Comparison of ENCODE assay signal across 7 cellular contexts in genomic region chr15:80694624-80695098, GRCh38. TPM values are rescaled to one million over a fixed set of nuclear protein-coding genes. Genes with fewer than 3 reads are reported as not detected.
DNase-seq lines count a peak whose midpoint lies in the region; ATAC-seq and TF ChIP-seq lines count a peak whose summit lies in the region.

No MANE protein-coding gene starts in this region.

- peaks cover 25% of the 10 kb centered on the region for H3K4me1 Mint-ChIP-seq in stimulated activated effector memory CD8-positive, alpha-beta T cell treated with anti-CD3 and anti-CD28 coated beads, Interleukin-12 subunit alpha, Interleukin-12 subunit beta, amount 100 ng/mL, for 72 hours

- peak overlapping the region; percentile 56 for H3K27ac Mint-ChIP-seq in stimulated activated effector memory CD8-positive, alpha-beta T cell treated with anti-CD3 and anti-CD28 coated beads, Interleukin-12 subunit alpha, Interleukin-12 subunit beta, amount 100 ng/mL, for 72 hours

- H3K36me3 Mint-ChIP-seq in stimulated activated effector memory CD8-positive, alpha-beta T cell treated with anti-CD3 and anti-CD28 coated beads, Interleukin-12 subunit alpha, Interleukin-12 subunit beta, amount 100 ng/mL, for 72 hours, result no peaks in the 10 kb centered on the region

- POLR2A ChIA-PET in SK-N-SH (lab: Yijun Ruan, JAX), result no interaction called here

- H3K36me3 ChIP-seq in SK-N-SH (replicated peaks in 1 of 2; ENCODE audit: control insufficient read depth in 1 of 2, insufficient read depth in 2 of 2, low read length in 1 of 2), result no peaks in the 10 kb centered on the region
- no peaks in the 10 kb centered on the region for H3K36me3 ChIP-seq in brain microvascular endothelial cell (replicated peaks)

- H3K4me1 ChIP-seq in SK-N-SH (ENCODE audit: control insufficient read depth in 1 of 2, insufficient read depth in 2 of 2, low read depth in 1 of 2, low read length in 1 of 2), result peaks cover 0 to 15% of the 10 kb centered on the region in 2 experiments; a peak in 2 of 4 replicates

- TF ChIP-seq CTCF in SK-N-SH (IDR thresholded peaks at IDR 0.05) (no peak), brain microvascular endothelial cell (IDR thresholded peaks at IDR 0.05; ENCODE audit: low read depth, low read length, missing control alignments) (no peak)

- H3K4me3 Mint-ChIP-seq in stimulated activated effector memory CD8-positive, alpha-beta T cell treated with anti-CD3 and anti-CD28 coated beads, Interleukin-12 subunit alpha, Interleukin-12 subunit beta, amount 100 ng/mL, for 72 hours, result peak overlapping the region; percentile 80

- DNase-seq in SK-N-SH (no peak), brain microvascular endothelial cell (peak; percentile 12), left lobe of liver (ENCODE audit: low spot score) (peak; percentile 66), 8988T (no peak)
- peak; percentile 12 to 61 for DNase-seq in stimulated activated effector memory CD8-positive, alpha-beta T cell treated with anti-CD3 and anti-CD28 coated beads, Interleukin-12 subunit alpha, Interleukin-12 subunit beta, amount 100 ng/mL, for 72 hours (ENCODE audit: low spot score in 2 of 2)

- peak overlapping the region; percentile 88 for H3K4me2 ChIP-seq in SK-N-SH

- peaks cover 36% of the 10 kb centered on the region for H3K79me2 ChIP-seq in SK-N-SH (ENCODE audit: insufficient read depth)

- WGBS in SK-N-SH (ENCODE audit: low lambda C conversion rate), result 6% methylated on average over 5 of the region's 46 CpGs

- no peaks in the 10 kb centered on the region for H3K9me3 ChIP-seq in SK-N-SH

- H2AFZ ChIP-seq in SK-N-SH (ENCODE audit: low read depth), result peak overlapping the region; percentile 94

- H3K9me2 ChIP-seq in SK-N-SH, result no peaks in the 10 kb centered on the region

- H3K9ac ChIP-seq in SK-N-SH, result peak overlapping the region; percentile 72; the same call in 1 of the 2 replicates

- no peaks in the 10 kb centered on the region for H3K27me3 ChIP-seq in SK-N-SH (ENCODE audit: insufficient read depth)
- H3K27me3 ChIP-seq in brain microvascular endothelial cell (replicated peaks), result no peaks in the 10 kb centered on the region

- CTCF ChIA-PET in SK-N-SH (lab: Yijun Ruan, JAX), result interaction anchor here (0.7 to 7.5 kb wide), 8 partner anchors 10 to 275 kb away, joined by 3 to 49 read pairs (median 5); no protein-coding TSS in a partner anchor

- no peak for TF ChIP-seq EP300 in SK-N-SH (IDR thresholded peaks at IDR 0.05; ENCODE audit: borderline replicate concordance in 1 of 2, low read depth in 1 of 2, low read length in 1 of 2)

- peak overlapping the region; percentile 40 to 78 for H3K27ac ChIP-seq in SK-N-SH (ENCODE audit: low read depth in 2 of 2, low read length in 1 of 2)
- no peak overlapping the region for H3K27ac ChIP-seq in brain microvascular endothelial cell

- H4K20me1 ChIP-seq in SK-N-SH (ENCODE audit: insufficient read depth), result peaks cover 9% of the 10 kb centered on the region

- peaks cover 13% of the 10 kb centered on the region for H3F3A ChIP-seq in SK-N-SH (replicated peaks; ENCODE audit: insufficient read depth)

- peak; percentile 37 for ATAC-seq in GM18868 (IDR thresholded peaks at IDR 0.05; ENCODE audit: unreplicated experiment)
- peak; percentile 19 for ATAC-seq in HG02938 (IDR thresholded peaks at IDR 0.05; ENCODE audit: unreplicated experiment)
- peak; percentile 54 for ATAC-seq in left lobe of liver
- peak; percentile 44 for ATAC-seq in stimulated activated effector memory CD8-positive, alpha-beta T cell treated with anti-CD3 and anti-CD28 coated beads, Interleukin-12 subunit alpha, Interleukin-12 subunit beta, amount 100 ng/mL, for 72 hours

- H3K9me3 Mint-ChIP-seq in stimulated activated effector memory CD8-positive, alpha-beta T cell treated with anti-CD3 and anti-CD28 coated beads, Interleukin-12 subunit alpha, Interleukin-12 subunit beta, amount 100 ng/mL, for 72 hours, result no peaks in the 10 kb centered on the region

- peak overlapping the region; percentile 64 to 76 for H3K4me3 ChIP-seq in SK-N-SH (ENCODE audit: low read depth in 2 of 2, low read length in 1 of 2)
- peak overlapping the region; percentile 68 for H3K4me3 ChIP-seq in brain microvascular endothelial cell (ENCODE audit: low read depth, low read length)

- TF ChIP-seq RAD21 in SK-N-SH (IDR thresholded peaks at IDR 0.05; ENCODE audit: low read length), result no peak

- in situ Hi-C loops in brain microvascular endothelial cell (cut with HindIII; ENCODE audit: low pct_ligation_motif_present, low sequenced_read_pairs), result no loop called here

TF ChIP-seq in SK-N-SH, 30 proteins besides CTCF, POLR2A, EP300 and RAD21:
- TF ChIP-seq FOSL2 (IDR thresholded peaks at IDR 0.05; ENCODE audit: borderline replicate concordance, low read depth) (no peak), TAF1 (IDR thresholded peaks at IDR 0.05; ENCODE audit: borderline replicate concordance, low read depth, low read length) (no peak), JUND (IDR thresholded peaks at IDR 0.05) (no peak), GABPA (IDR thresholded peaks at IDR 0.05; ENCODE audit: low read depth) (no peak), IRF3 (IDR thresholded peaks at IDR 0.05; ENCODE audit: low read depth, low read length) (no peak), MXI1 (IDR thresholded peaks at IDR 0.05; ENCODE audit: low read depth, low read length) (no peak), EZH2phosphoT487 (IDR thresholded peaks at IDR 0.05; ENCODE audit: borderline replicate concordance, low read depth) (no peak), MAX (IDR thresholded peaks at IDR 0.05; ENCODE audit: low read depth) (no peak), FOXJ3 (CRISPR knock-in tag; IDR thresholded peaks at IDR 0.05) (no peak), ELF1 (IDR thresholded peaks at IDR 0.05) (no peak; the same call in 1 of the 2 replicates), RFX5 (IDR thresholded peaks at IDR 0.05; ENCODE audit: low read length) (no peak)
- TF ChIP-seq, protein P1, sequence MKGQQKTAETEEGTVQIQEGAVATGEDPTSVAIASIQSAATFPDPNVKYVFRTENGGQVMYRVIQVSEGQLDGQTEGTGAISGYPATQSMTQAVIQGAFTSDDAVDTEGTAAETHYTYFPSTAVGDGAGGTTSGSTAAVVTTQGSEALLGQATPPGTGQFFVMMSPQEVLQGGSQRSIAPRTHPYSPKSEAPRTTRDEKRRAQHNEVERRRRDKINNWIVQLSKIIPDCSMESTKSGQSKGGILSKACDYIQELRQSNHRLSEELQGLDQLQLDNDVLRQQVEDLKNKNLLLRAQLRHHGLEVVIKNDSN (IDR thresholded peaks at IDR 0.05; ENCODE audit: borderline replicate concordance, low read depth), result no peak

RNA-seq across cellular contexts. Expression of gene ABHD17C, which starts 0.4 kb away (rescaled TPM):
- 9.2 and 11.7 TPM in 2 replicates for polyA plus RNA-seq in SK-N-SH (2012; rRNA removed)
- polyA plus RNA-seq in SK-N-SH (2012; cell fraction: cytosol; rRNA removed), result 12.4 and 16.0 TPM in 2 replicates
- polyA plus RNA-seq in SK-N-SH (2012; cell fraction: nucleus; rRNA removed), result 4.1 and 7.8 TPM in 2 replicates
- 3.7 TPM for total RNA-seq in left lobe of liver

Comparison
In these comparisons a context has a peak if more than half of its experiments do, and no peak if none do; other contexts are left out.
1. DNase-seq: peak in brain microvascular endothelial cell (single experiment), left lobe of liver (single experiment) and stimulated activated effector memory CD8-positive, alpha-beta T cell treated with anti-CD3 and anti-CD28 coated beads, Interleukin-12 subunit alpha, Interleukin-12 subunit beta, amount 100 ng/mL, for 72 hours (2 of 2); none in SK-N-SH (single experiment) and 8988T (single experiment).
2. Peak in every context shown above with its lines, with median percentiles within 50 percentile points of each other: ATAC-seq.